In the genomic region with DNA sequence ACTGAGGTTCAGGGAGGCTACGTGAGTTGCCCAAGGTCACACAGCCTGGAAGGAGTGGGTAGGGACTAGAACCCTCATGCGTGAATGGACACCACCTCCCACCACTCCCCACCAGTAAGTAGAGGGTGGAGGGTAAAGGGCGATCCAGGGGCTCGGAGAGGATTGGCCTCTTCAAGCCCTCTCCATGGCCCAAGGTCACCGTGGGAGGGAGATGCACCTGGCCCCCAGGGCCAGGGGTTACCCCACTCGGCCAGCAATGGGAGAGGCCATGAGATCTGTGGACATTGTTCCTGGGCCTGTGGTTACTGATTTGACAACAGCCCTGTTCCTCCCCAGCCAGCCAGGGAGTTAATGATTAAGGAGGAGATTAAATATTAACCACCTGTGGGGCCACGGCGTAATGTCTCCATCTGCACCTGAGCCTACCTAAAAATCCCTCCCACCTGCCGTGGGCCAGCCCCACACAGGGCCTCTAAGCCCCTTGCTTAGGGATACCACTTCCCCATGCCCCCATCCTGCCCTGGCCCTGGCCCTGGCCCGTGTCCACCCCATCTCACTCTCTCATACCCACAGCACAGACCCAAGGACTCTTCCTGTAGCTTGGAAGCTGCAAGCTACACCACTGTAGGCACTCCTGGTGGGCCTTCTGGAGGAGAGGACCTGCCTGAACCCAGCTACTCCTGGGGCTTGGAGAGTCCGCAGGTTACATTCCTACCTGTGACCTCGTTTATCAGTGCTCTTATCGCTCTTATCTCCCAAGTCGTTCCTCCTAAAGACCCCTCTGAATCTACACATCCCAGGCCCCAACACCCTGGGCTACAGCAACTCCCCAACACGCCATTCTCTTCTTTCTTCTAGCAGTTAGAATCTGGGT, we compare ENCODE assay signal across 8 cellular contexts. TPM values are rescaled to one million over a fixed set of nuclear protein-coding genes. Genes with fewer than 3 reads are reported as not detected.
A peak's percentile ranks its signal among the peaks of the same experiment; 100 is the strongest.
DNase-seq lines count a peak whose midpoint lies in the region; ATAC-seq lines count a peak whose summit lies in the region.

No MANE protein-coding gene starts in this region.

- peaks cover 50% of the 10 kb centered on the region; the same call in 1 of the 2 replicates for H3K36me3 ChIP-seq in BLaER1
- no peaks in the 10 kb centered on the region for H3K36me3 ChIP-seq in HUES64 (ENCODE audit: insufficient read depth, low read length)

- peaks cover 62% of the 10 kb centered on the region for H4K20me1 ChIP-seq in BLaER1

- intact Hi-C loops in left colon (cut with DNase I, micrococcal nuclease): no loop called here

- 84% methylated on average over 13 of the region's 15 CpGs for WGBS in HUES64

- peak; percentile 70 to 81 for DNase-seq in left colon
- DNase-seq in NCI-H524 treated with DMSO at 0.1 percent for 48 hours (lab: John Stamatoyannopoulos, UW): no peak
- no peak for DNase-seq in Kasumi-1 (lab: John Stamatoyannopoulos, UW)
- DNase-seq in NCI-H524 (lab: John Stamatoyannopoulos, UW): no peak
- no peak for DNase-seq in NCI-H1436 (lab: John Stamatoyannopoulos, UW)

- H3K4me3 ChIP-seq in BLaER1 (peak overlapping the region; percentile 72), HUES64 (ENCODE audit: low read length) (no peak overlapping the region)

- H3K4me1 ChIP-seq in BLaER1 (peaks cover 100% of the 10 kb centered on the region), HUES64 (ENCODE audit: insufficient read depth, low read length) (no peaks in the 10 kb centered on the region; the same call in 1 of the 2 replicates)

- H3K27ac ChIP-seq in BLaER1 (peak overlapping the region; percentile 89), HUES64 (ENCODE audit: low read depth, low read length) (0 out of 2 replicates have a peak overlapping the region, but pooled peaks have one; percentile 35)

- H3K4me2 ChIP-seq in BLaER1: peak overlapping the region; percentile 98

- H3K9ac ChIP-seq in BLaER1 (peak overlapping the region; percentile 84), HUES64 (ENCODE audit: low read depth, low read length) (no peak overlapping the region)

- ATAC-seq in GM19438 (IDR thresholded peaks at IDR 0.05; ENCODE audit: low read depth, unreplicated experiment) (peak; percentile 70), left colon (peak; percentile 74)

- no peaks in the 10 kb centered on the region for H3K9me3 ChIP-seq in BLaER1
- H3K9me3 ChIP-seq in HUES64 (ENCODE audit: insufficient read depth, low read depth, low read length): no peaks in the 10 kb centered on the region

- H3K27me3 ChIP-seq in BLaER1 (no peaks in the 10 kb centered on the region), HUES64 (ENCODE audit: insufficient read depth, low read length) (no peaks in the 10 kb centered on the region)

RNA-seq across cellular contexts. Expression of a gene that starts 32.2 kb away (rescaled TPM):
- 62.2 TPM for polyA plus RNA-seq in HUES64 (2013, experiment 1 of 2)
- polyA plus RNA-seq in HUES64 (2013, experiment 2 of 2): 60.5 TPM
- total RNA-seq in left colon: 100 to 1,000 TPM; 199 to 250 TPM

Comparison
In these comparisons a context has a peak if more than half of its experiments do, and no peak if none do; other contexts are left out.
1. DNase-seq: peak in left colon (2 of 2); none in NCI-H524 treated with DMSO at 0.1 percent for 48 hours (single experiment), Kasumi-1 (0 of 2), NCI-H524 (0 of 2) and NCI-H1436 (single experiment).